Comparison of ENCODE assay signal across 9 cellular contexts in the genomic region with DNA sequence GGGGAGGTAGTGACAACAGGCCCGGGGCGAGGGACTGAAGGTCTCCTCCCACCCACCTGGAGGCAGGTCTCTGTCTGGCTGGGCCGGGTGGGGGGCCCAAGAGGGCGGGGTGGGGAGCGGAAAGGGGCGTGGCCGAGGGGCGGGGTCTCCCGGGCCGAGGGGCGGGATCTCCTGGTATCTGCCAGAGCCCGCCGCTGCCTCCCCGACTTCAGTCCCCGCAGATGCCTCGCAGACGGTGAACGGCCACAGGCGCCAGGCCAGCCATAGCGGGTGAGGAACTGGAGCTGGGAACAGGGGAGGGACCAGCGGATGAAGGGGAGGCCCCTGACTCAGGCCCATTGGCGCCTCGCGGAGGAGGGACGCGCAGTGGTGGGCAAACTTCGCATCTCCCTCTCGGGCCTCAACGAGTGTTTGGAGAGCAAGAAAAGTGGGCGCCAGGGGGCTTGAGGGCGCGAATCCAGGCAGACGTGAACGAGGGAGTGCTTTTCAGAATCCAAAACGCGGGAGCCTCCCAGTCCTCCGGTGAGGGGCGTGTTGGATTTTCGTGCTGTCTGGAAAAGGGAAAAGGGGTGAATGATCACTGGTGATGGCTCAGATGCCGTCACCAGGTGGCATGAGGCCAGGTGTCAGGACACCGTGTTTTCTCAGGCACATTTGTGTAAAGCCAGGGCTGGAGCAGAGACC. TPM values are rescaled to one million over a fixed set of nuclear protein-coding genes. Genes with fewer than 3 reads are reported as not detected.
DNase-seq lines count a peak whose midpoint lies in the region; ATAC-seq and TF ChIP-seq lines count a peak whose summit lies in the region.
"Had no signal": no experiment of that assay in that cellular context is flagged by ENCODE, and none has a peak within 500 bp of the region (broad histone marks: within the 10 kb centered on the region; RNA-seq: fewer than 3 reads in every experiment).

A gene with protein sequence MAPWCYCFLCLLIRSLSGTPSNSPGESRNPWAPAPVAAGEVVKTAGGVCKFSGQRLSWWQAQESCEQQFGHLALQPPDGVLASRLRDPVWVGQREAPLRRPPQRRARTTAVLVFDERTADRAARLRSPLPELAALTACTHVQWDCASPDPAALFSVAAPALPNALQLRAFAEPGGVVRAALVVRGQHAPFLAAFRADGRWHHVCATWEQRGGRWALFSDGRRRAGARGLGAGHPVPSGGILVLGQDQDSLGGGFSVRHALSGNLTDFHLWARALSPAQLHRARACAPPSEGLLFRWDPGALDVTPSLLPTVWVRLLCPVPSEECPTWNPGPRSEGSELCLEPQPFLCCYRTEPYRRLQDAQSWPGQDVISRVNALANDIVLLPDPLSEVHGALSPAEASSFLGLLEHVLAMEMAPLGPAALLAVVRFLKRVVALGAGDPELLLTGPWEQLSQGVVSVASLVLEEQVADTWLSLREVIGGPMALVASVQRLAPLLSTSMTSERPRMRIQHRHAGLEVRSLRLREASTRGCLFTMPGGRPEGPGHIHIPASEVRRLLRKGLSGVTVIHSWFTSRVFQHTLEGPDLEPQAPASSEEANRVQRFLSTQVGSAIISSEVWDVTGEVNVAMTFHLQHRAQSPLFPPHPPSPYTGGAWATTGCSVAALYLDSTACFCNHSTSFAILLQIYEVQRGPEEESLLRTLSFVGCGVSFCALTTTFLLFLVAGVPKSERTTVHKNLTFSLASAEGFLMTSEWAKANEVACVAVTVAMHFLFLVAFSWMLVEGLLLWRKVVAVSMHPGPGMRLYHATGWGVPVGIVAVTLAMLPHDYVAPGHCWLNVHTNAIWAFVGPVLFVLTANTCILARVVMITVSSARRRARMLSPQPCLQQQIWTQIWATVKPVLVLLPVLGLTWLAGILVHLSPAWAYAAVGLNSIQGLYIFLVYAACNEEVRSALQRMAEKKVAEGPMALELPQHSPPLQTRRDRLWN (plus strand): TSS at position 211 of the 684 bp plus-strand sequence. CDS start 1,216 bp downstream, outside the sequence.

- intact Hi-C loops in left ventricle myocardium superior (cut with micrococcal nuclease) (no loop called here), testis (cut with DNase I; ENCODE audit: low total_unique reads) (no loop called here)

- whole genome bisulfite sequencing in testis, 2 donors, result 1 to 2% methylated on average over 13 to 33 of the region's 41 CpGs

- H3K4me3 ChIP-seq in cardiac muscle cell (no peak within 1 kb of the TSS), iPS-11a (ENCODE audit: low read depth, low read length) (peak within 1 kb of the TSS; percentile 22), testis (peak within 1 kb of the TSS in 1 of 2 donors; percentile 27)

- no peaks in the 10 kb centered on the region for H3K9me3 ChIP-seq in cardiac muscle cell (ENCODE audit: low read depth)
- no peaks in the 10 kb centered on the region for H3K9me3 ChIP-seq in testis

- H3K36me3 ChIP-seq in cardiac muscle cell (no peaks in the 10 kb centered on the region), testis (ENCODE audit: low read depth, missing control alignments) (no peaks in the 10 kb centered on the region)

- H3K27ac ChIP-seq in cardiac muscle cell, result no peak within 1 kb of the TSS
- no peak within 1 kb of the TSS for H3K27ac ChIP-seq in testis

- TF ChIP-seq POLR2A in testis (IDR thresholded peaks at IDR 0.05), result no peak

- TF ChIP-seq CTCF in cardiac muscle cell (IDR thresholded peaks at IDR 0.05; ENCODE audit: low read depth, low read length) (no peak), testis (IDR thresholded peaks at IDR 0.05) (no peak)

- H3K27me3 ChIP-seq in cardiac muscle cell (peaks cover 33% of the 10 kb centered on the region), testis (no peaks in the 10 kb centered on the region)

- ATAC-seq in left ventricle myocardium superior, result no peak
- ATAC-seq in SK-N-SH treated with all-trans-retinoic acid at 6 μM for 48 hours, result peak; percentile 84
- ATAC-seq in GM18498 (IDR thresholded peaks at IDR 0.05; ENCODE audit: unreplicated experiment), result no peak
- no peak for ATAC-seq in HG03039 (IDR thresholded peaks at IDR 0.05; ENCODE audit: unreplicated experiment)

- no peaks in the 10 kb centered on the region for H3K4me1 ChIP-seq in cardiac muscle cell (ENCODE audit: low read depth)
- H3K4me1 ChIP-seq in testis, result peaks cover 16% of the 10 kb centered on the region

- DNase-seq in cardiac muscle cell (ENCODE audit: low read depth in 1 of 2, low spot score in 1 of 2), result peak; percentile 32 to 72
- DNase-seq in left ventricle myocardium superior, result no peak
- peak; percentile 63 for DNase-seq in testis
- DNase-seq in SKM-1 (lab: John Stamatoyannopoulos, UW; ENCODE audit: unreplicated experiment), result no peak

TF ChIP-seq in SK-N-SH treated with all-trans-retinoic acid at 6 μM for 48 hours, 23 proteins besides CTCF, POLR2A, EP300 and RAD21 (continues in another document):
- TF ChIP-seq, protein P1, sequence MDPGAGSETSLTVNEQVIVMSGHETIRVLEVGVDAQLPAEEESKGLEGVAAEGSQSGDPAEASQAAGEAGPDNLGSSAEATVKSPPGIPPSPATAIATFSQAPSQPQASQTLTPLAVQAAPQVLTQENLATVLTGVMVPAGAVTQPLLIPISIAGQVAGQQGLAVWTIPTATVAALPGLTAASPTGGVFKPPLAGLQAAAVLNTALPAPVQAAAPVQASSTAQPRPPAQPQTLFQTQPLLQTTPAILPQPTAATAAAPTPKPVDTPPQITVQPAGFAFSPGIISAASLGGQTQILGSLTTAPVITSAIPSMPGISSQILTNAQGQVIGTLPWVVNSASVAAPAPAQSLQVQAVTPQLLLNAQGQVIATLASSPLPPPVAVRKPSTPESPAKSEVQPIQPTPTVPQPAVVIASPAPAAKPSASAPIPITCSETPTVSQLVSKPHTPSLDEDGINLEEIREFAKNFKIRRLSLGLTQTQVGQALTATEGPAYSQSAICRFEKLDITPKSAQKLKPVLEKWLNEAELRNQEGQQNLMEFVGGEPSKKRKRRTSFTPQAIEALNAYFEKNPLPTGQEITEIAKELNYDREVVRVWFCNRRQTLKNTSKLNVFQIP (CRISPR knock-in tag; IDR thresholded peaks at IDR 0.05; ENCODE audit: borderline replicate concordance, low read depth), result no peak
- TF ChIP-seq OSR1 (CRISPR knock-in tag; IDR thresholded peaks at IDR 0.05) (no peak), ZFP3 (CRISPR knock-in tag; IDR thresholded peaks at IDR 0.05) (no peak), ISL1 (CRISPR knock-in tag; IDR thresholded peaks at IDR 0.05) (no peak), GLIS3 (CRISPR knock-in tag; IDR thresholded peaks at IDR 0.05) (no peak), PPARA (CRISPR knock-in tag; IDR thresholded peaks at IDR 0.05; ENCODE audit: borderline replicate concordance) (no peak), CSDC2 (CRISPR knock-in tag; IDR thresholded peaks at IDR 0.05) (no peak), ZC3H10 (CRISPR knock-in tag; IDR thresholded peaks at IDR 0.05) (no peak)
- TF ChIP-seq, protein P2, sequence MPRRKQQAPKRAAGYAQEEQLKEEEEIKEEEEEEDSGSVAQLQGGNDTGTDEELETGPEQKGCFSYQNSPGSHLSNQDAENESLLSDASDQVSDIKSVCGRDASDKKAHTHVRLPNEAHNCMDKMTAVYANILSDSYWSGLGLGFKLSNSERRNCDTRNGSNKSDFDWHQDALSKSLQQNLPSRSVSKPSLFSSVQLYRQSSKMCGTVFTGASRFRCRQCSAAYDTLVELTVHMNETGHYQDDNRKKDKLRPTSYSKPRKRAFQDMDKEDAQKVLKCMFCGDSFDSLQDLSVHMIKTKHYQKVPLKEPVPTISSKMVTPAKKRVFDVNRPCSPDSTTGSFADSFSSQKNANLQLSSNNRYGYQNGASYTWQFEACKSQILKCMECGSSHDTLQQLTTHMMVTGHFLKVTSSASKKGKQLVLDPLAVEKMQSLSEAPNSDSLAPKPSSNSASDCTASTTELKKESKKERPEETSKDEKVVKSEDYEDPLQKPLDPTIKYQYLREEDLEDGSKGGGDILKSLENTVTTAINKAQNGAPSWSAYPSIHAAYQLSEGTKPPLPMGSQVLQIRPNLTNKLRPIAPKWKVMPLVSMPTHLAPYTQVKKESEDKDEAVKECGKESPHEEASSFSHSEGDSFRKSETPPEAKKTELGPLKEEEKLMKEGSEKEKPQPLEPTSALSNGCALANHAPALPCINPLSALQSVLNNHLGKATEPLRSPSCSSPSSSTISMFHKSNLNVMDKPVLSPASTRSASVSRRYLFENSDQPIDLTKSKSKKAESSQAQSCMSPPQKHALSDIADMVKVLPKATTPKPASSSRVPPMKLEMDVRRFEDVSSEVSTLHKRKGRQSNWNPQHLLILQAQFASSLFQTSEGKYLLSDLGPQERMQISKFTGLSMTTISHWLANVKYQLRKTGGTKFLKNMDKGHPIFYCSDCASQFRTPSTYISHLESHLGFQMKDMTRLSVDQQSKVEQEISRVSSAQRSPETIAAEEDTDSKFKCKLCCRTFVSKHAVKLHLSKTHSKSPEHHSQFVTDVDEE (CRISPR knock-in tag; IDR thresholded peaks at IDR 0.05), result no peak
- TF ChIP-seq, protein P3, sequence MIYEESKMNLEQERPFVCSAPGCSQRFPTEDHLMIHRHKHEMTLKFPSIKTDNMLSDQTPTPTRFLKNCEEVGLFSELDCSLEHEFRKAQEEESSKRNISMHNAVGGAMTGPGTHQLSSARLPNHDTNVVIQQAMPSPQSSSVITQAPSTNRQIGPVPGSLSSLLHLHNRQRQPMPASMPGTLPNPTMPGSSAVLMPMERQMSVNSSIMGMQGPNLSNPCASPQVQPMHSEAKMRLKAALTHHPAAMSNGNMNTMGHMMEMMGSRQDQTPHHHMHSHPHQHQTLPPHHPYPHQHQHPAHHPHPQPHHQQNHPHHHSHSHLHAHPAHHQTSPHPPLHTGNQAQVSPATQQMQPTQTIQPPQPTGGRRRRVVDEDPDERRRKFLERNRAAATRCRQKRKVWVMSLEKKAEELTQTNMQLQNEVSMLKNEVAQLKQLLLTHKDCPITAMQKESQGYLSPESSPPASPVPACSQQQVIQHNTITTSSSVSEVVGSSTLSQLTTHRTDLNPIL (CRISPR knock-in tag; IDR thresholded peaks at IDR 0.05; ENCODE audit: low read depth), result no peak
- TF ChIP-seq, protein P4, sequence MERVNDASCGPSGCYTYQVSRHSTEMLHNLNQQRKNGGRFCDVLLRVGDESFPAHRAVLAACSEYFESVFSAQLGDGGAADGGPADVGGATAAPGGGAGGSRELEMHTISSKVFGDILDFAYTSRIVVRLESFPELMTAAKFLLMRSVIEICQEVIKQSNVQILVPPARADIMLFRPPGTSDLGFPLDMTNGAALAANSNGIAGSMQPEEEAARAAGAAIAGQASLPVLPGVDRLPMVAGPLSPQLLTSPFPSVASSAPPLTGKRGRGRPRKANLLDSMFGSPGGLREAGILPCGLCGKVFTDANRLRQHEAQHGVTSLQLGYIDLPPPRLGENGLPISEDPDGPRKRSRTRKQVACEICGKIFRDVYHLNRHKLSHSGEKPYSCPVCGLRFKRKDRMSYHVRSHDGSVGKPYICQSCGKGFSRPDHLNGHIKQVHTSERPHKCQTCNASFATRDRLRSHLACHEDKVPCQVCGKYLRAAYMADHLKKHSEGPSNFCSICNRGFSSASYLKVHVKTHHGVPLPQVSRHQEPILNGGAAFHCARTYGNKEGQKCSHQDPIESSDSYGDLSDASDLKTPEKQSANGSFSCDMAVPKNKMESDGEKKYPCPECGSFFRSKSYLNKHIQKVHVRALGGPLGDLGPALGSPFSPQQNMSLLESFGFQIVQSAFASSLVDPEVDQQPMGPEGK (CRISPR knock-in tag; IDR thresholded peaks at IDR 0.05; ENCODE audit: borderline replicate concordance), result no peak

RNA-seq across cellular contexts. Expression of the gene that starts here (rescaled TPM):
- total RNA-seq in cardiac muscle cell (not detected in 2 replicates), left ventricle myocardium superior (not detected), testis (under 1 TPM; 0.31 to 0.74 TPM)
- polyA plus RNA-seq in cardiac muscle cell (1.7 TPM in 1 of 2 replicates, not detected in the other), testis (ENCODE audit: insufficient read depth, low read depth, low replicate concordance) (1.5 TPM)
- total RNA-seq: RPMI7951 had no signal

Comparison
In these comparisons a context has a peak if more than half of its experiments do, and no peak if none do; other contexts are left out.
1. DNase-seq: peak in cardiac muscle cell (2 of 2) and testis (single experiment); none in left ventricle myocardium superior (single experiment) and SKM-1 (single experiment).